28 cellular contexts compared by ENCODE assay signal in genomic region chr4:104365618-104366017, GRCh38.
"Had no signal": no experiment of that assay in that cellular context is flagged by ENCODE, and none has a peak within 500 bp of the region (broad histone marks: within the 10 kb centered on the region; RNA-seq: fewer than 3 reads in every experiment).

No MANE protein-coding gene starts in this region.

- H3K36me3 Mint-ChIP-seq: mesothelial cell of epicardium; naive B cell; natural killer cell treated with Interleukin-12 subunit alpha and Interleukin-12 subunit beta and Interleukin-15 and Interleukin-18, amount 100 ng/mL, for 72 hours; stimulated activated effector memory CD8-positive, alpha-beta T cell treated with anti-CD3 and anti-CD28 coated beads, Interleukin-12 subunit alpha, Interleukin-12 subunit beta, amount 100 ng/mL, for 72 hours; type B pancreatic cell had no signal

- H3K79me2 ChIP-seq: parathyroid adenoma had no signal

- H3K27me3 ChIP-seq: colonic mucosa, esophagus muscularis mucosa, foreskin keratinocyte, gastroesophageal sphincter, heart right ventricle, left lung, sigmoid colon, stomach, thyroid gland had no signal

- H3K27ac ChIP-seq: colonic mucosa, esophagus muscularis mucosa, foreskin keratinocyte, gastroesophageal sphincter, heart right ventricle, left lung, parathyroid adenoma, psoas muscle, sigmoid colon, stomach, thyroid gland had no signal

- DNase-seq: colonic mucosa; effector CD8-positive, alpha-beta T cell; foreskin keratinocyte; glutamatergic neuron; heart right ventricle; hippocampal formation; left cardiac atrium; left lung; mesenchymal stem cell; mucosa of descending colon; naive B cell; psoas muscle; right cardiac atrium; sigmoid colon; stimulated activated CD4-positive, alpha-beta T cell treated with anti-CD3 and anti-CD28 coated beads, Interleukin-2, amount 100 ng/mL, for 24 hours; stimulated activated CD4-positive, alpha-beta T cell treated with anti-CD3 and anti-CD28 coated beads, Interleukin-4, amount 100 ng/mL, for 24 hours; stimulated activated naive CD4-positive, alpha-beta T cell treated with Interleukin-2 at 50 U/mL for 16 hours; stomach; thyroid gland had no signal

- H3K4me1 Mint-ChIP-seq: mesothelial cell of epicardium; naive B cell; neural crest cell; stimulated activated effector memory CD8-positive, alpha-beta T cell treated with anti-CD3 and anti-CD28 coated beads, Interleukin-12 subunit alpha, Interleukin-12 subunit beta, amount 100 ng/mL, for 72 hours had no signal

- H3K9ac ChIP-seq: parathyroid adenoma had no signal

- H3K27ac Mint-ChIP-seq: dendritic cell treated with granulocyte-macrophage colony-stimulating factor and Interleukin-4, amounts not matched to agents 40 ng/mL and 50 ng/mL, for 4 days; mesothelial cell of epicardium; naive B cell; natural killer cell treated with Interleukin-12 subunit alpha and Interleukin-12 subunit beta and Interleukin-15 and Interleukin-18, amount 100 ng/mL, for 72 hours; stimulated activated effector memory CD8-positive, alpha-beta T cell treated with anti-CD3 and anti-CD28 coated beads, Interleukin-12 subunit alpha, Interleukin-12 subunit beta, amount 100 ng/mL, for 72 hours; type B pancreatic cell had no signal

- H3K36me3 ChIP-seq: colonic mucosa, esophagus muscularis mucosa, gastroesophageal sphincter, heart right ventricle, left lung, sigmoid colon, stomach, thyroid gland had no signal

- H2AFZ ChIP-seq: parathyroid adenoma had no signal

- H3K4me3 Mint-ChIP-seq: dendritic cell treated with granulocyte-macrophage colony-stimulating factor and Interleukin-4, amounts not matched to agents 40 ng/mL and 50 ng/mL, for 4 days; mesothelial cell of epicardium; naive B cell; natural killer cell treated with Interleukin-12 subunit alpha and Interleukin-12 subunit beta and Interleukin-15 and Interleukin-18, amount 100 ng/mL, for 72 hours; neural crest cell; stimulated activated effector memory CD8-positive, alpha-beta T cell treated with anti-CD3 and anti-CD28 coated beads, Interleukin-12 subunit alpha, Interleukin-12 subunit beta, amount 100 ng/mL, for 72 hours; type B pancreatic cell had no signal

- H3K9me3 ChIP-seq: colonic mucosa, esophagus muscularis mucosa, gastroesophageal sphincter, mucosa of descending colon, psoas muscle, sigmoid colon, thyroid gland had no signal

- H3K27me3 Mint-ChIP-seq: dendritic cell treated with granulocyte-macrophage colony-stimulating factor and Interleukin-4, amounts not matched to agents 40 ng/mL and 50 ng/mL, for 4 days; naive B cell; natural killer cell treated with Interleukin-12 subunit alpha and Interleukin-12 subunit beta and Interleukin-15 and Interleukin-18, amount 100 ng/mL, for 72 hours; type B pancreatic cell had no signal

- H3K4me1 ChIP-seq: colonic mucosa, esophagus muscularis mucosa, foreskin keratinocyte, gastroesophageal sphincter, heart right ventricle, left lung, parathyroid adenoma, psoas muscle, sigmoid colon, stomach, thyroid gland had no signal

- H3K9me3 Mint-ChIP-seq: mesothelial cell of epicardium, neural crest cell, type B pancreatic cell had no signal

- ATAC-seq: foreskin keratinocyte; gastroesophageal sphincter; heart right ventricle; left cardiac atrium; left lung; mucosa of descending colon; natural killer cell treated with Interleukin-12 subunit alpha and Interleukin-12 subunit beta and Interleukin-15 and Interleukin-18, amount 100 ng/mL, for 72 hours; psoas muscle; right cardiac atrium; stimulated activated effector memory CD8-positive, alpha-beta T cell treated with anti-CD3 and anti-CD28 coated beads, Interleukin-12 subunit alpha, Interleukin-12 subunit beta, amount 100 ng/mL, for 72 hours had no signal

- H3K4me3 ChIP-seq: colonic mucosa, esophagus muscularis mucosa, gastroesophageal sphincter, heart right ventricle, left lung, mucosa of descending colon, psoas muscle, sigmoid colon, stomach, thyroid gland had no signal
